8 cellular contexts compared by ENCODE assay signal in the genomic region with DNA sequence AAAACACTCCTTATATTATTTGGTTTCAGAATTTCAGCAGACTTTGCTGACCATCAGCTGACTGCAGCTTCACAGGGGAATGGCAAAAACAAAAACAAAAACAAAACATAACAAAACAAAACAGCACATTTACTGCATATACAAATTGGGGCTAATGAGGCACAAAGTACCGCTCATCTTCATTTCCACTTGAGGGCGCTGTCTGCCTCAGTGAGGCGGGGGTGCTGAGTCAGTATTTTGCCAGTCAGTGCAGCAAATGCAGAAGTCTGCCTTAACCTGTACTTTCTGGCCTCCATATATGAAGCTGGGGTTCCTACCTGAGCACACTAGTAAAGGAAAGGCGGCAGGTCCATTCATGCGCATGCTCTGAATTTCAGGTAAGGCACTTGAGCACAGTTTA. TPM values are rescaled to one million over a fixed set of nuclear protein-coding genes. Genes with fewer than 3 reads are reported as not detected.
DNase-seq lines count a peak whose midpoint lies in the region; ATAC-seq and TF ChIP-seq lines count a peak whose summit lies in the region.

No MANE protein-coding gene starts in this region.

- no TSS peak for BruUV-seq in Panc1 (replicated peaks; lab: Mats Ljungman, UMichigan)

- H3K36me3 ChIP-seq in Panc1 (ENCODE audit: control insufficient read depth, insufficient read depth, low read length): no peaks in the 10 kb centered on the region
- H3K36me3 ChIP-seq in adipocyte (ENCODE audit: control insufficient read depth, insufficient read depth, low read length, severe bottlenecking): no peaks in the 10 kb centered on the region

- no peak overlapping the region for H3K27ac ChIP-seq in Panc1 (ENCODE audit: low read length)
- no peak overlapping the region for H3K27ac ChIP-seq in RWPE1

- H3K4me3 ChIP-seq in Panc1 (ENCODE audit: low read depth in 2 of 2, low read length in 2 of 2) (no peak overlapping the region), adipocyte (ENCODE audit: low read length) (no peak overlapping the region)

- H3K27ac Mint-ChIP-seq in naive B cell: no peak overlapping the region
- no peak overlapping the region for H3K27ac Mint-ChIP-seq in mesothelial cell of epicardium

- CTCF ChIA-PET in Panc1 (lab: Charles Lee) (interaction anchor here (1.0 kb wide), 1 partner anchor 322 kb away, joined by 4 read pairs; no protein-coding TSS in a partner anchor), RWPE1 (lab: Yijun Ruan, JAX) (interaction anchor here (0.5 to 1.0 kb wide), 5 partner anchors 30 to 1539 kb away, joined by 3 read pairs; no protein-coding TSS in a partner anchor)

- no peak overlapping the region for H3K4me3 Mint-ChIP-seq in naive B cell
- H3K4me3 Mint-ChIP-seq in mesothelial cell of epicardium: no peak overlapping the region

- H3K9me3 ChIP-seq in Panc1 (ENCODE audit: control insufficient read depth, insufficient read depth, low read depth, low read length) (no peaks in the 10 kb centered on the region), adipocyte (ENCODE audit: control insufficient read depth, low read length) (no peaks in the 10 kb centered on the region)

- intact Hi-C loops in Panc1 (cut with micrococcal nuclease; ENCODE audit: unreplicated experiment): no loop called here

- H3K4me1 Mint-ChIP-seq in naive B cell: no peaks in the 10 kb centered on the region
- H3K4me1 Mint-ChIP-seq in mesothelial cell of epicardium: no peaks in the 10 kb centered on the region

- H3K27me3 Mint-ChIP-seq in naive B cell: peaks cover 12 to 32% (median 19%) of the 10 kb centered on the region in 3 donors
- peaks cover 77% of the 10 kb centered on the region for H3K27me3 Mint-ChIP-seq in mesothelial cell of epicardium (ENCODE audit: low read depth)

- H3K27me3 ChIP-seq in Panc1 (ENCODE audit: control insufficient read depth, insufficient read depth, low read length) (no peaks in the 10 kb centered on the region; the same call in 1 of the 2 replicates), adipocyte (replicated peaks; ENCODE audit: control insufficient read depth, insufficient read depth, low read length) (peaks cover 3% of the 10 kb centered on the region)

- POLR2A ChIA-PET in Panc1 (lab: Charles Lee) (no interaction called here), RWPE1 (lab: Yijun Ruan, JAX; ENCODE audit: low non-redundant PET) (no interaction called here)

- TF ChIP-seq CTCF in Panc1 (IDR thresholded peaks at IDR 0.05) (peak; percentile 34), mesothelial cell of epicardium (IDR thresholded peaks at IDR 0.05; ENCODE audit: unreplicated experiment) (no peak), RWPE1 (conservative IDR thresholded peaks at IDR 0.05; ENCODE audit: low read depth) (no peak)

- H3K36me3 Mint-ChIP-seq in naive B cell: no peaks in the 10 kb centered on the region
- H3K36me3 Mint-ChIP-seq in mesothelial cell of epicardium: no peaks in the 10 kb centered on the region

- in situ Hi-C loops in Panc1 (cut with HindIII; ENCODE audit: low pct_unique_long_range_greater_than_20kb, low sequenced_read_pairs): no loop called here

- no peaks in the 10 kb centered on the region for H3K9me3 Mint-ChIP-seq in naive B cell
- H3K9me3 Mint-ChIP-seq in mesothelial cell of epicardium: no peaks in the 10 kb centered on the region

- H3K9ac ChIP-seq in adipocyte (ENCODE audit: low read length): no peak overlapping the region

- ATAC-seq in Panc1: no peak
- peak; percentile 41 to 43 for ATAC-seq in naive B cell (ENCODE audit: low read depth in 2 of 2)

- DNase-seq in Daoy (ENCODE audit: low read depth): peak; percentile 61
- DNase-seq in H4 (ENCODE audit: low spot score): peak; percentile 52
- no peak for DNase-seq in Panc1 (ENCODE audit: low read depth, low spot score)
- peak; percentile 17 for DNase-seq in adipocyte (ENCODE audit: low read depth)
- peak; percentile 12 for DNase-seq in naive B cell
- DNase-seq in mesothelial cell of epicardium (ENCODE audit: low spot score in 2 of 2, unreplicated experiment in 2 of 2): no peak
- no peak for DNase-seq in RWPE1 (ENCODE audit: low spot score)
- DNase-seq in NCI-H187 treated with DMSO at 0.1 percent for 48 hours (lab: John Stamatoyannopoulos, UW): no peak

- H3K4me1 ChIP-seq in Panc1 (ENCODE audit: control insufficient read depth, insufficient read depth, low read length) (no peaks in the 10 kb centered on the region), adipocyte (ENCODE audit: control insufficient read depth, insufficient read depth, low read length) (no peaks in the 10 kb centered on the region)

RNA-seq across cellular contexts. Expression of gene DYNLRB2, which starts 13.5 kb away (rescaled TPM):
- not detected in 2 replicates for total RNA-seq in Daoy (2014; rRNA removed; shearing (Covaris generic))
- total RNA-seq in H4 (2014; rRNA removed; shearing (Covaris generic)): 0.97 TPM in 1 of 2 replicates, not detected in the other
- total RNA-seq in Panc1 (2021; ENCODE audit: unreplicated experiment) (not detected), mesothelial cell of epicardium (1.4 to 2.0 TPM (median 1.4 TPM) in 3 replicates)
- polyA plus RNA-seq in Panc1 (2012; ENCODE audit: insufficient read length): not detected
- not detected for polyA plus RNA-seq in naive B cell (ENCODE audit: low read depth in 6 of 6)

Comparison
In these comparisons a context has a peak if more than half of its experiments do, and no peak if none do; other contexts are left out.
1. DNase-seq: peak in Daoy (single experiment), H4 (single experiment), adipocyte (single experiment) and naive B cell (single experiment); none in Panc1 (single experiment), mesothelial cell of epicardium (0 of 2), RWPE1 (single experiment) and NCI-H187 treated with DMSO at 0.1 percent for 48 hours (single experiment).